ENCODE assay signal across 18 cellular contexts in genomic region chr11:81030186-81030585, GRCh38.
"Had no signal": no experiment of that assay in that cellular context is flagged by ENCODE, and none has a peak within 500 bp of the region (broad histone marks: within the 10 kb centered on the region; RNA-seq: fewer than 3 reads in every experiment).

No MANE protein-coding gene starts in this region.

- H3K4me3 ChIP-seq: lung, neural progenitor cell, sigmoid colon, spleen had no signal

- H3K27me3 ChIP-seq: brain microvascular endothelial cell, neural progenitor cell, sigmoid colon, spleen had no signal

- ATAC-seq: left colon; stimulated activated naive CD8-positive, alpha-beta T cell treated with anti-CD3 and anti-CD28 coated beads, Interleukin-15, amount 100 ng/mL, for 72 hours had no signal

- DNase-seq: activated B cell treated with CpG ODN at 0.5 μM for 24 hours; activated CD4-positive, alpha-beta T cell treated with anti-CD3 and anti-CD28 coated beads, Interleukin-2, amount 10 ng/mL, durations not matched to agents 24 days and 14 days; activated naive CD4-positive, alpha-beta T cell; activated naive CD8-positive, alpha-beta T cell treated with anti-CD3 and anti-CD28 coated beads, Interleukin-2, amount 10 ng/mL, durations not matched to agents 7 days and 5 days; anterior cingulate cortex; brain microvascular endothelial cell; dermis blood vessel endothelial cell; glutamatergic neuron; hypothalamus; left colon; naive B cell; sigmoid colon; spleen; stimulated activated naive CD8-positive, alpha-beta T cell treated with anti-CD3 and anti-CD28 coated beads, Interleukin-15, amount 100 ng/mL, for 72 hours; T-helper 2 cell had no signal

- H3K36me3 ChIP-seq: brain microvascular endothelial cell, neural progenitor cell, sigmoid colon, spleen had no signal

- FAIRE-seq: TTC549 had no signal
